Comparison of ENCODE assay signal across 8 cellular contexts in genomic region chr9:128912270-128912853, GRCh38. TPM values are rescaled to one million over a fixed set of nuclear protein-coding genes. Genes with fewer than 3 reads are reported as not detected.
A peak's percentile ranks its signal among the peaks of the same experiment; 100 is the strongest.
DNase-seq lines count a peak whose midpoint lies in the region; ATAC-seq and TF ChIP-seq lines count a peak whose summit lies in the region.

No MANE protein-coding gene starts in this region.

- DNase-seq in GM04503 (ENCODE audit: low read depth) (peak; percentile 51), WTC11 (ENCODE audit: low spot score) (no peak), fibroblast of the aortic adventitia (ENCODE audit: low read depth) (peak; percentile 82), sciatic nerve (ENCODE audit: low spot score) (no peak), NCI-H524 (lab: John Stamatoyannopoulos, UW) (no peak), HEK293T (ENCODE audit: extremely low spot score) (no peak), OCI-M1 (lab: John Stamatoyannopoulos, UW) (no peak)
- DNase-seq in central memory CD4-positive, alpha-beta T cell, result no peak

- peaks cover 24% of the 10 kb centered on the region for H3K4me1 Mint-ChIP-seq in WTC11

- intact Hi-C loops in sciatic nerve (cut with DNase I), result no loop called here

- no peaks in the 10 kb centered on the region; the same call in 1 of the 2 replicates for H3K27me3 Mint-ChIP-seq in WTC11 (ENCODE audit: low read depth)

- H3K36me3 Mint-ChIP-seq in WTC11, result peaks cover 45% of the 10 kb centered on the region

- H3K4me3 Mint-ChIP-seq in WTC11, result no peak overlapping the region

- H3K9me3 Mint-ChIP-seq in WTC11, result no peaks in the 10 kb centered on the region

- no peak for TF ChIP-seq CTCF in WTC11 (IDR thresholded peaks at IDR 0.05)
- no peak for TF ChIP-seq CTCF in fibroblast of the aortic adventitia (IDR thresholded peaks at IDR 0.05; ENCODE audit: insufficient read depth, low read length)

- peak; percentile 45 for ATAC-seq in WTC11
- ATAC-seq in sciatic nerve, result peak; percentile 5

- POLR2A ChIA-PET in WTC11 (lab: Charles Lee), result interaction anchor here (0.6 to 1.4 kb wide), 4 partner anchors 17 to 127 kb away, joined by 3 to 4 read pairs (median 3); no protein-coding TSS in a partner anchor
- POLR2A ChIA-PET in HEK293T (lab: Yijun Ruan, JAX), result interaction anchor here (2.1 kb wide), 1 partner anchor 9 kb away, joined by 8 read pairs; the partner anchor contains the start of gene PHYHD1

- CTCF ChIA-PET in WTC11 (lab: Charles Lee) (interaction anchor here (1.6 kb wide), 1 partner anchor 15 kb away, joined by 6 read pairs; no protein-coding TSS in a partner anchor), HEK293T (lab: Yijun Ruan, JAX) (no interaction called here)

- H3K27ac Mint-ChIP-seq in WTC11, result peak overlapping the region; percentile 96

- no peak overlapping the region for H3K4me3 ChIP-seq in fibroblast of the aortic adventitia (ENCODE audit: low read depth, low read length)

TF ChIP-seq in WTC11, 78 proteins besides CTCF, POLR2A, EP300 and RAD21:
- TF ChIP-seq ZBTB21 (CRISPR knock-in tag; IDR thresholded peaks at IDR 0.05; ENCODE audit: borderline replicate concordance), result no peak
- no peak for TF ChIP-seq ZNF317 (CRISPR knock-in tag; IDR thresholded peaks at IDR 0.05; ENCODE audit: borderline replicate concordance, low read depth)
- TF ChIP-seq RORB (CRISPR knock-in tag; IDR thresholded peaks at IDR 0.05), result no peak
- TF ChIP-seq SMAD3 (CRISPR knock-in tag; IDR thresholded peaks at IDR 0.05; ENCODE audit: borderline replicate concordance), result no peak
- no peak for TF ChIP-seq CBFB (CRISPR knock-in tag; IDR thresholded peaks at IDR 0.05; ENCODE audit: low read depth)
- TF ChIP-seq, protein P1, sequence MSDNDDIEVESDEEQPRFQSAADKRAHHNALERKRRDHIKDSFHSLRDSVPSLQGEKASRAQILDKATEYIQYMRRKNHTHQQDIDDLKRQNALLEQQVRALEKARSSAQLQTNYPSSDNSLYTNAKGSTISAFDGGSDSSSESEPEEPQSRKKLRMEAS (CRISPR knock-in tag; IDR thresholded peaks at IDR 0.05), result no peak
- TF ChIP-seq CREB1 (CRISPR knock-in tag; IDR thresholded peaks at IDR 0.05), result no peak
- no peak for TF ChIP-seq SMAD4 (CRISPR knock-in tag; IDR thresholded peaks at IDR 0.05)

TF ChIP-seq in HEK293T, 16 proteins besides CTCF, POLR2A, EP300 and RAD21:
- TF ChIP-seq PKNOX1 (IDR thresholded peaks at IDR 0.05) (no peak), ARNT (IDR thresholded peaks at IDR 0.05) (no peak), LEF1 (IDR thresholded peaks at IDR 0.05; ENCODE audit: borderline replicate concordance) (no peak), TARDBP (IDR thresholded peaks at IDR 0.05) (no peak), FOXA1 (IDR thresholded peaks at IDR 0.05) (no peak), CTBP1 (IDR thresholded peaks at IDR 0.05; ENCODE audit: borderline replicate concordance) (no peak), SUZ12 (IDR thresholded peaks at IDR 0.05) (no peak)

RNA-seq across cellular contexts. Expression of gene PHYHD1, which starts 8.4 kb away (rescaled TPM):
- total RNA-seq in WTC11 (2021), result 14.6 to 21.3 TPM (median 20.0 TPM) in 3 replicates
- 8.5 and 13.1 TPM in 2 replicates for total RNA-seq in fibroblast of the aortic adventitia (ENCODE audit: low replicate concordance)
- 38.7 TPM for total RNA-seq in sciatic nerve

RNA-seq across cellular contexts. Expression of gene LRRC8A, which starts 30.4 kb away (rescaled TPM):
- total RNA-seq in WTC11 (2021) (63.8 to 83.5 TPM (median 64.5 TPM) in 3 replicates), fibroblast of the aortic adventitia (ENCODE audit: low replicate concordance) (19.6 and 50.6 TPM in 2 replicates), sciatic nerve (67.2 TPM)

RNA-seq across cellular contexts. Expression of gene KYAT1, which starts 30.6 kb away (rescaled TPM):
- 31.4 to 34.1 TPM (median 33.0 TPM) in 3 replicates for total RNA-seq in WTC11 (2021)
- total RNA-seq in fibroblast of the aortic adventitia (ENCODE audit: low replicate concordance), result 5.3 and 6.8 TPM in 2 replicates
- total RNA-seq in sciatic nerve, result 12.8 TPM

RNA-seq across cellular contexts. Expression of gene DOLK, which starts 35.0 kb away (rescaled TPM):
- 14.8 to 15.1 TPM (median 15.1 TPM) in 3 replicates for total RNA-seq in WTC11 (2021)
- 17.6 and 27.4 TPM in 2 replicates for total RNA-seq in fibroblast of the aortic adventitia (ENCODE audit: low replicate concordance)
- total RNA-seq in sciatic nerve, result 9.6 TPM

RNA-seq across cellular contexts. Expression of gene NUP188, which starts 35.1 kb away (rescaled TPM):
- total RNA-seq in WTC11 (2021) (71.3 to 98.9 TPM (median 73.5 TPM) in 3 replicates), fibroblast of the aortic adventitia (ENCODE audit: low replicate concordance) (37.0 and 69.1 TPM in 2 replicates), sciatic nerve (46.4 TPM)

Comparison
In these comparisons a context has a peak if more than half of its experiments do, and no peak if none do; other contexts are left out.
1. DNase-seq: peak in GM04503 (single experiment) and fibroblast of the aortic adventitia (single experiment); none in WTC11 (single experiment), sciatic nerve (single experiment), central memory CD4-positive, alpha-beta T cell (single experiment), NCI-H524 (0 of 2), HEK293T (single experiment) and OCI-M1 (single experiment).